Comparison of ENCODE assay signal across 8 cellular contexts in the genomic region with DNA sequence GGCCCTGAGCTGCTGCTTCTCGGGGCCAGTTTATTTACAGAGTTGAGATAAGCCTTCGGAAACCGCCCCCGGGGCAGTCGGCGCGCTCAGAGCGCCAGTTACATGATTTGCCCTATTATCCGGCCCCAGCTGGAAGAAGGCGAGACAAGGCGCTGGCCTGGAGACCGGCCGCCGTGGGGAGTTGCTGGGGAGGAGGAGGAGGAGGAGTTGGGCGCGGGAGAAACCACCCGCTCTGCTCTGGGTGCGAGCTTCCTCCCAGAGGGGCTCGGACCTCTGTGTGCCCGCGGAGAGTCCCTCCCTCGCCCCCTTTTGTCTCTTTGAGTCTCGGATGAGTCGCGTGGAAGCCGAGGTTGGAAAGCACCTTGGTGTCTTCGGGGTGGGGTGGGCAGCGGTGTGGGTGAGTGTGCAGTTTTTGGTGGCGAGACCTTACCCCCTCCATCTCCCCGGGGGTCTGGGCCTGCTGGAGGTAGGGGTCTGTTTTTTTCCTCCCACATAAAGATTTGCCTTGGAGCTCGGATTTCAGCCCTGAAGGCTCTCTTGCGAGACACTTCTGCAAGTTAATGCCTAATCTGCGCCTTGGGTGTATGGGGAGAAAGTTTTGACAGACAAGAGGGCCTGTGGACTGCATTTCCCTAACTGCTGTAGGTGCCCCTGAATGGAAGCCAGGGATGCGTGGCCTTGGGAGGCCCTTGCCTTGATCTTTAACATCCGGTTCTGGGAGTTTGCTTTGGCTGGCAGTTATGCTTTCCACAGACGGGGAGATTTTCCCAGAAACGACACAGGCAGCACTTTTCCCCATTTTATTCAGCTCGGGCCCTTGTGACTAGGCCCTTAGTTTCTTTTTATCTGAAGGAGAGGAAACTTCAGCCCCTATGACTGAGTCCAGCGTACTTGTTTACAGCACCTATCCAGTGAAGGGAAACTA.
DNase-seq lines count a peak whose midpoint lies in the region; ATAC-seq lines count a peak whose summit lies in the region.

No MANE protein-coding gene starts in this region.

- DNase-seq in activated CD4-positive, CD25-positive, alpha-beta regulatory T cell (lab: John Stamatoyannopoulos, UW): no peak
- peak; percentile 57 for DNase-seq in SW480 (ENCODE audit: low spot score)
- peak; percentile 27 for DNase-seq in cerebellar cortex (ENCODE audit: low spot score)
- DNase-seq in left kidney (ENCODE audit: low read depth, low spot score): peak; percentile 93
- peak; percentile 35 for DNase-seq in stimulated activated CD8-positive, alpha-beta memory T cell treated with anti-CD3 and anti-CD28 coated beads, Interleukin-12 subunit alpha, Interleukin-12 subunit beta, amount 100 ng/mL, for 4 hours (ENCODE audit: low read depth)
- no peak for DNase-seq in amniotic stem cell (lab: John Stamatoyannopoulos, UW)

- ATAC-seq in activated CD4-positive, CD25-positive, alpha-beta regulatory T cell treated with anti-CD3 and anti-CD28 coated beads, Interleukin-2, amount 50 U/mL, for 24 hours: peak; percentile 31 to 32
- ATAC-seq in HG03439 (IDR thresholded peaks at IDR 0.05; ENCODE audit: unreplicated experiment): peak; percentile 16

Comparison
In these comparisons a context has a peak if more than half of its experiments do, and no peak if none do; other contexts are left out.
1. DNase-seq: peak in SW480 (single experiment), cerebellar cortex (single experiment), left kidney (single experiment) and stimulated activated CD8-positive, alpha-beta memory T cell treated with anti-CD3 and anti-CD28 coated beads, Interleukin-12 subunit alpha, Interleukin-12 subunit beta, amount 100 ng/mL, for 4 hours (single experiment); none in activated CD4-positive, CD25-positive, alpha-beta regulatory T cell (0 of 4) and amniotic stem cell (single experiment).